ENCODE assay signal across 8 cellular contexts in genomic region chr12:85057370-85057963, GRCh38. TPM values are rescaled to one million over a fixed set of nuclear protein-coding genes. Genes with fewer than 3 reads are reported as not detected.
DNase-seq lines count a peak whose midpoint lies in the region; ATAC-seq and TF ChIP-seq lines count a peak whose summit lies in the region.

No MANE protein-coding gene starts in this region.

- H3K4me3 ChIP-seq in OCI-LY7 (ENCODE audit: low read depth, low read length, poor library complexity, severe bottlenecking), result no peak overlapping the region

- no peaks in the 10 kb centered on the region for H3K4me1 ChIP-seq in OCI-LY7 (ENCODE audit: insufficient read depth, low read length, poor library complexity, severe bottlenecking)

- H3K27ac ChIP-seq in OCI-LY7 (ENCODE audit: low read depth, low read length, poor library complexity, severe bottlenecking), result no peak overlapping the region

- no peaks in the 10 kb centered on the region for H3K9me2 ChIP-seq in OCI-LY7 (ENCODE audit: insufficient read depth, low read length)

- CTCF ChIA-PET in OCI-LY7 (lab: Charles Lee; ENCODE audit: unreplicated experiment), result no interaction called here

- BruUV-seq in OCI-LY7 (replicated peaks; lab: Mats Ljungman, UMichigan), result no TSS peak

- no peaks in the 10 kb centered on the region for H4K20me1 ChIP-seq in OCI-LY7 (ENCODE audit: insufficient read depth, low read length)

- H3K36me3 ChIP-seq in OCI-LY7 (ENCODE audit: insufficient read depth, low read length), result no peaks in the 10 kb centered on the region

- H2AFZ ChIP-seq in OCI-LY7 (ENCODE audit: low read length), result no peak overlapping the region

- peak; percentile 85 for ATAC-seq in GM19455 (IDR thresholded peaks at IDR 0.05; ENCODE audit: unreplicated experiment)
- peak; percentile 87 for ATAC-seq in HG03460 (IDR thresholded peaks at IDR 0.05; ENCODE audit: unreplicated experiment)

- H3K79me2 ChIP-seq in OCI-LY7 (ENCODE audit: insufficient read depth, low read depth, low read length), result no peaks in the 10 kb centered on the region

- H3K27ac Mint-ChIP-seq in nephron, result no peak overlapping the region

- intact Hi-C loops in OCI-LY7 (cut with micrococcal nuclease; ENCODE audit: unreplicated experiment), result no loop called here

- no peak overlapping the region for H3K4me2 ChIP-seq in OCI-LY7 (ENCODE audit: low read length)

- no peak overlapping the region for H3K4me3 Mint-ChIP-seq in nephron

- TF ChIP-seq CTCF in OCI-LY7 (conservative IDR thresholded peaks at IDR 0.05; ENCODE audit: low read length) (peak; percentile 91), nephron (IDR thresholded peaks at IDR 0.05; ENCODE audit: unreplicated experiment in 3 of 3) (peak; percentile 70 to 76 (median 71))

- no peaks in the 10 kb centered on the region for H3K27me3 Mint-ChIP-seq in nephron (ENCODE audit: low read depth)

- no peaks in the 10 kb centered on the region for H3K9me3 Mint-ChIP-seq in nephron

- no peaks in the 10 kb centered on the region for H3K4me1 Mint-ChIP-seq in nephron

- POLR2A ChIA-PET in OCI-LY7 (lab: Charles Lee), result interaction anchor here (0.7 to 1.2 kb wide), 3 partner anchors 8 to 172 kb away, joined by 3 to 4 read pairs (median 3); no protein-coding TSS in a partner anchor

- no peaks in the 10 kb centered on the region for H3K36me3 Mint-ChIP-seq in nephron (ENCODE audit: low read depth)

- H3K9me3 ChIP-seq in OCI-LY7 (ENCODE audit: low read length), result no peaks in the 10 kb centered on the region

- DNase-seq in NCI-H510A treated with DMSO at 0.1 percent for 48 hours (lab: John Stamatoyannopoulos, UW) (peak; percentile 41), NCI-H510A (lab: John Stamatoyannopoulos, UW) (no peak), OCI-LY7 (ENCODE audit: low spot score) (peak; percentile 46), dermis microvascular lymphatic vessel endothelial cell (ENCODE audit: low read depth in 2 of 2) (peak; percentile 24 to 48), ecto neural progenitor cell (ENCODE audit: low spot score) (no peak)

RNA-seq across cellular contexts. Expression of gene LRRIQ1, which starts 21.3 kb away (rescaled TPM):
- not detected in 2 replicates for total RNA-seq in OCI-LY7 (2014; rRNA removed; shearing (Covaris generic))
- total RNA-seq in OCI-LY7 (2022), result not detected in 2 replicates
- total RNA-seq in dermis microvascular lymphatic vessel endothelial cell, result 0.13 and 0.38 TPM in 2 replicates

RNA-seq across cellular contexts. Expression of gene TSPAN19, which starts 21.4 kb away (rescaled TPM):
- not detected in 2 replicates for total RNA-seq in OCI-LY7 (2014; rRNA removed; shearing (Covaris generic))
- total RNA-seq in OCI-LY7 (2022) (not detected in 2 replicates), dermis microvascular lymphatic vessel endothelial cell (0.13 TPM in 2 replicates)

Comparison
In these comparisons a context has a peak if more than half of its experiments do, and no peak if none do; other contexts are left out.
1. DNase-seq: peak in NCI-H510A treated with DMSO at 0.1 percent for 48 hours (single experiment), OCI-LY7 (single experiment) and dermis microvascular lymphatic vessel endothelial cell (2 of 2); none in NCI-H510A (single experiment) and ecto neural progenitor cell (single experiment).